ENCODE assay signal across 1 cellular context in genomic region chr20:35327074-35327976, GRCh38.
TF ChIP-seq lines count a peak whose summit lies in the region.

No MANE protein-coding gene starts in this region.

TF ChIP-seq in HepG2, 621 proteins besides CTCF, POLR2A, EP300 and RAD21 (continued from another document and continues in another):
- TF ChIP-seq HNF1B (CRISPR knock-in tag; IDR thresholded peaks at IDR 0.05): peak; percentile 97
- TF ChIP-seq CBX2 (IDR thresholded peaks at IDR 0.05; ENCODE audit: low read depth, low read length): no peak
- no peak for TF ChIP-seq CBX2 (CRISPR knock-in tag; IDR thresholded peaks at IDR 0.05; ENCODE audit: low read depth)
- TF ChIP-seq CREB3 (CRISPR knock-in tag; IDR thresholded peaks at IDR 0.05): peak; percentile 75; the same call in 1 of the 2 replicates
- TF ChIP-seq ZSCAN12 (CRISPR knock-in tag; IDR thresholded peaks at IDR 0.05): 0 out of 2 replicates have a peak, but pooled peaks have one; percentile 13
- TF ChIP-seq SETDB1 (CRISPR knock-in tag; IDR thresholded peaks at IDR 0.05; ENCODE audit: borderline replicate concordance): no peak
- TF ChIP-seq ATM (IDR thresholded peaks at IDR 0.05; ENCODE audit: borderline replicate concordance): no peak
- TF ChIP-seq ZNF580 (CRISPR knock-in tag; IDR thresholded peaks at IDR 0.05; ENCODE audit: borderline replicate concordance, low read depth): peak; percentile 37; the same call in 1 of the 2 replicates
- peak in 1 of 2 experiments; percentile 56; a peak in 1 of 4 replicates for TF ChIP-seq REST (IDR thresholded peaks at IDR 0.05; ENCODE audit: borderline replicate concordance in 1 of 2, low read depth in 1 of 2, low read length in 2 of 2)
- peak; percentile 64 for TF ChIP-seq ZFP36L2 (CRISPR knock-in tag; IDR thresholded peaks at IDR 0.05)
- TF ChIP-seq DRAP1 (CRISPR knock-in tag; IDR thresholded peaks at IDR 0.05): peak; percentile 31; the same call in 1 of the 2 replicates
- TF ChIP-seq GTF3A (CRISPR knock-in tag; conservative IDR thresholded peaks at IDR 0.05): peak; percentile 82; the same call in 1 of the 2 replicates
- TF ChIP-seq TFE3 (CRISPR knock-in tag; IDR thresholded peaks at IDR 0.05): peak; percentile 87; the same call in 1 of the 2 replicates
- TF ChIP-seq KLF6 (CRISPR knock-in tag; IDR thresholded peaks at IDR 0.05): peak; percentile 87; the same call in 1 of the 2 replicates
- peak; percentile 99 for TF ChIP-seq HDAC1 (CRISPR knock-in tag; IDR thresholded peaks at IDR 0.05)
- TF ChIP-seq NPAS2 (CRISPR knock-in tag; IDR thresholded peaks at IDR 0.05; ENCODE audit: borderline replicate concordance): no peak
- TF ChIP-seq ARHGAP35 (CRISPR knock-in tag; IDR thresholded peaks at IDR 0.05; ENCODE audit: borderline replicate concordance): no peak; the same call in 1 of the 2 replicates
- TF ChIP-seq GRHL1 (CRISPR knock-in tag; conservative IDR thresholded peaks at IDR 0.05): no peak
- peak; percentile 94 for TF ChIP-seq ZSCAN29 (CRISPR knock-in tag; conservative IDR thresholded peaks at IDR 0.05)
- peak; percentile 62; the same call in 1 of the 2 replicates for TF ChIP-seq TFDP1 (CRISPR knock-in tag; IDR thresholded peaks at IDR 0.05; ENCODE audit: borderline replicate concordance)
- peak; percentile 92 for TF ChIP-seq ZNF652 (CRISPR knock-in tag; IDR thresholded peaks at IDR 0.05; ENCODE audit: borderline replicate concordance, low read depth)
- peak; percentile 82 for TF ChIP-seq ZBTB37 (CRISPR knock-in tag; IDR thresholded peaks at IDR 0.05)
- 0 out of 2 replicates have a peak, but pooled peaks have one; percentile 28 for TF ChIP-seq MNT (IDR thresholded peaks at IDR 0.05)
- TF ChIP-seq ZNF441 (CRISPR knock-in tag; IDR thresholded peaks at IDR 0.05; ENCODE audit: borderline replicate concordance): peak; percentile 99
- no peak for TF ChIP-seq ZFP36 (IDR thresholded peaks at IDR 0.05; ENCODE audit: borderline replicate concordance, low read depth, low read length, partially characterized antibody)
- peak; percentile 100 for TF ChIP-seq SOX5 (CRISPR knock-in tag; IDR thresholded peaks at IDR 0.05; ENCODE audit: borderline replicate concordance)
- TF ChIP-seq MYC (CRISPR knock-in tag; IDR thresholded peaks at IDR 0.05; ENCODE audit: borderline replicate concordance): no peak
- peak; percentile 84 for TF ChIP-seq ARID3A (IDR thresholded peaks at IDR 0.05; ENCODE audit: low read depth, low read length)
- TF ChIP-seq NFIC (IDR thresholded peaks at IDR 0.05; ENCODE audit: low read length): peak; percentile 98
- TF ChIP-seq ZNF570 (CRISPR knock-in tag; IDR thresholded peaks at IDR 0.05; ENCODE audit: borderline replicate concordance): 0 out of 2 replicates have a peak, but pooled peaks have one; percentile 15
- TF ChIP-seq ATF4 (CRISPR knock-in tag; IDR thresholded peaks at IDR 0.05): peak in 1 of 2 experiments; percentile 88; a peak in 2 of 4 replicates
- TF ChIP-seq PHF21A (CRISPR knock-in tag; IDR thresholded peaks at IDR 0.05): peak; percentile 99
- TF ChIP-seq TARDBP (CRISPR knock-in tag; IDR thresholded peaks at IDR 0.05): peak; percentile 97
- peak; percentile 24; the same call in 1 of the 2 replicates for TF ChIP-seq KDM2A (CRISPR knock-in tag; IDR thresholded peaks at IDR 0.05; ENCODE audit: borderline replicate concordance, low read depth)
- TF ChIP-seq ZNF121 (CRISPR knock-in tag; IDR thresholded peaks at IDR 0.05): peak; percentile 80
- TF ChIP-seq ZFP90 (CRISPR knock-in tag; IDR thresholded peaks at IDR 0.05; ENCODE audit: borderline replicate concordance): peak; percentile 90; the same call in 1 of the 2 replicates
- TF ChIP-seq ATF2 (CRISPR knock-in tag; IDR thresholded peaks at IDR 0.05): peak; percentile 92
